ENCODE assay signal across 23 cellular contexts in the genomic region with DNA sequence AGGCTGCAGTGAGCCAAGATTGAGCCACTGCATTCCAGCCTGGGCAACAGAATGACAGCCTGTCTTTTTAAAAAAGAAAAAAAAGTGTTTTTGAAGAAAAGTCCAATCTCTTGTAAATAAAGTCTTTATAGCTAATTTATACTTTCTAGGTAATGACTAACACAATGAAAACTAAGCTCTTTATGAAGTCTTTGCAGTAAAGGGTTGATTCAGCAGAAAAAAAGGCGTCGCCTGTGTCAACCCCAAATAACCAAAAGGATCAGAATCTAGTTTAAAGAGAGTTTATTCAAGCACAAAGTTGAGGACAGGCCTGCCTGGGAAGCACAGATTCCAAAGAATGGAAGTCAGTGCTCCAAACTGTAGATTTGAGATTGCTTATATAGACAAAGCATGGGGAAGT.
"Had no signal": no experiment of that assay in that cellular context is flagged by ENCODE, and none has a peak within 500 bp of the region (broad histone marks: within the 10 kb centered on the region; RNA-seq: fewer than 3 reads in every experiment).

No MANE protein-coding gene starts in this region.

- H3K4me3 ChIP-seq: coronary artery, dorsolateral prefrontal cortex, esophagus muscularis mucosa, gastroesophageal sphincter, heart left ventricle, hepatocyte, left lung, lower lobe of right lung, mucosa of descending colon had no signal

- H3K9me3 ChIP-seq: esophagus muscularis mucosa, gastroesophageal sphincter, heart left ventricle, left lung, lower lobe of right lung, mucosa of descending colon had no signal

- H2AFZ ChIP-seq: hepatocyte had no signal

- H3K4me1 ChIP-seq: esophagus muscularis mucosa, gastroesophageal sphincter, left lung, lower lobe of right lung had no signal

- H3K4me2 ChIP-seq: hepatocyte had no signal

- H3K27ac ChIP-seq: coronary artery, dorsolateral prefrontal cortex, esophagus muscularis mucosa, foreskin keratinocyte, gastroesophageal sphincter, heart left ventricle, hepatocyte, left lung, lower lobe of right lung had no signal

- DNase-seq: dermis blood vessel endothelial cell; dorsolateral prefrontal cortex; effector CD4-positive, alpha-beta T cell; effector memory CD4-positive, alpha-beta T cell; foreskin keratinocyte; heart left ventricle; hypothalamus; immature natural killer cell; left cardiac atrium; left lung; left ventricle myocardium superior; lower lobe of right lung; mesenchymal stem cell; mucosa of descending colon; naive B cell had no signal

- FAIRE-seq: colon, endothelial cell of umbilical vein, frontal cortex, keratinocyte had no signal

- ATAC-seq: gastroesophageal sphincter, heart left ventricle, left cardiac atrium, left lung, left ventricle myocardium superior, lower lobe of right lung, mucosa of descending colon had no signal

- H3K36me3 ChIP-seq: esophagus muscularis mucosa, gastroesophageal sphincter, heart left ventricle, left lung, lower lobe of right lung had no signal

- H3K27me3 ChIP-seq: dorsolateral prefrontal cortex, hepatocyte had no signal

- H3K79me2 ChIP-seq: hepatocyte had no signal
